1 cellular context compared by ENCODE assay signal in genomic region chr17:77427471-77427991, GRCh38.
TF ChIP-seq lines count a peak whose summit lies in the region.

No MANE protein-coding gene starts in this region.

TF ChIP-seq in SK-N-SH, 30 proteins besides CTCF, POLR2A, EP300 and RAD21 (continued from another document):
- no peak for TF ChIP-seq USF2 (IDR thresholded peaks at IDR 0.05; ENCODE audit: borderline replicate concordance, low read depth, low read length)
- peak; percentile 97 for TF ChIP-seq FOSL2 (IDR thresholded peaks at IDR 0.05; ENCODE audit: borderline replicate concordance, low read depth)
- TF ChIP-seq JUND (IDR thresholded peaks at IDR 0.05): peak; percentile 92
- TF ChIP-seq POLR2AphosphoS5 (IDR thresholded peaks at IDR 0.05; ENCODE audit: low read depth, low read length): peak; percentile 28; the same call in 1 of the 2 replicates
- peak; percentile 96 for TF ChIP-seq NFIC (IDR thresholded peaks at IDR 0.05; ENCODE audit: borderline replicate concordance)
- 0 out of 2 replicates have a peak, but pooled peaks have one; percentile 8 for TF ChIP-seq YY1 (IDR thresholded peaks at IDR 0.05; ENCODE audit: low read depth)
- TF ChIP-seq SIN3A (IDR thresholded peaks at IDR 0.05; ENCODE audit: borderline replicate concordance, low read depth, low read length): peak; percentile 48; the same call in 1 of the 2 replicates
- no peak for TF ChIP-seq CHD2 (IDR thresholded peaks at IDR 0.05; ENCODE audit: low read length, partially characterized antibody)
- peak; percentile 72; the same call in 1 of the 2 replicates for TF ChIP-seq RXRA (IDR thresholded peaks at IDR 0.05; ENCODE audit: borderline replicate concordance, low read depth)
- TF ChIP-seq NRF1 (IDR thresholded peaks at IDR 0.05; ENCODE audit: low read depth, low read length): no peak
